ENCODE assay signal across 25 cellular contexts in genomic region chr2:128234613-128235012, GRCh38.
"Had no signal": no experiment of that assay in that cellular context is flagged by ENCODE, and none has a peak within 500 bp of the region (broad histone marks: within the 10 kb centered on the region; RNA-seq: fewer than 3 reads in every experiment).

No MANE protein-coding gene starts in this region.

- H3K9ac ChIP-seq: parathyroid adenoma had no signal

- H3K27me3 ChIP-seq: brain microvascular endothelial cell, dorsolateral prefrontal cortex, upper lobe of left lung had no signal

- H3K36me3 ChIP-seq: brain microvascular endothelial cell, left ventricle myocardium inferior, neutrophil, upper lobe of left lung had no signal

- H3K36me3 Mint-ChIP-seq: activated CD8-positive, alpha-beta memory T cell treated with anti-CD3 and anti-CD28 coated beads, Interleukin-2, amount 10 ng/mL, durations not matched to agents 7 days and 5 days; activated naive CD8-positive, alpha-beta T cell treated with anti-CD3 and anti-CD28 coated beads, Interleukin-2, amount 10 ng/mL, durations not matched to agents 7 days and 5 days; naive B cell had no signal

- DNase-seq: activated CD4-positive, alpha-beta memory T cell treated with anti-CD3 and anti-CD28 coated beads, Interleukin-2, amount 10 ng/mL, durations not matched to agents 7 days and 5 days; activated CD4-positive, alpha-beta T cell treated with anti-CD3 and anti-CD28 coated beads for 48 hours; activated CD4-positive, CD25-positive, alpha-beta regulatory T cell; activated CD8-positive, alpha-beta memory T cell treated with anti-CD3 and anti-CD28 coated beads, Interleukin-2, amount 10 ng/mL, durations not matched to agents 7 days and 5 days; activated naive CD4-positive, alpha-beta T cell treated with Interleukin-2 at 50 U/mL for 16 hours; activated naive CD8-positive, alpha-beta T cell treated with anti-CD3 and anti-CD28 coated beads, Interleukin-2, amount 10 ng/mL, durations not matched to agents 7 days and 5 days; activated T-cell treated with anti-CD3 and anti-CD28 coated beads, Interleukin-2, amount 50 U/mL, for 1 hour; anterior cingulate cortex; brain microvascular endothelial cell; central memory CD4-positive, alpha-beta T cell; foreskin melanocyte; kidney; left ventricle myocardium inferior; mammary epithelial cell; naive B cell; stimulated activated CD4-positive, alpha-beta T cell treated with anti-CD3 and anti-CD28 coated beads, Interleukin-4, amount 100 ng/mL, for 1 hour; stimulated activated naive CD8-positive, alpha-beta T cell treated with anti-CD3 and anti-CD28 coated beads, Interleukin-15, amount 100 ng/mL, for 72 hours; T1000; upper lobe of left lung had no signal

- H3K4me3 ChIP-seq: left ventricle myocardium inferior, smooth muscle cell, upper lobe of left lung had no signal

- H3K27ac ChIP-seq: brain microvascular endothelial cell, epithelial cell of prostate, left ventricle myocardium inferior, neutrophil, parathyroid adenoma, upper lobe of left lung had no signal

- H3K4me1 ChIP-seq: parathyroid adenoma had no signal

- H3K27ac Mint-ChIP-seq: activated CD4-positive, alpha-beta memory T cell treated with anti-CD3 and anti-CD28 coated beads, Interleukin-2, amount 10 ng/mL, durations not matched to agents 7 days and 5 days; activated CD8-positive, alpha-beta memory T cell treated with anti-CD3 and anti-CD28 coated beads, Interleukin-2, amount 10 ng/mL, durations not matched to agents 7 days and 5 days; activated naive CD8-positive, alpha-beta T cell treated with anti-CD3 and anti-CD28 coated beads, Interleukin-2, amount 10 ng/mL, durations not matched to agents 7 days and 5 days; activated T-helper 17 cell treated with anti-CD3 and anti-CD28 coated beads, Interleukin-2, amount 50 U/mL, for 72 hours; naive B cell; stimulated activated naive CD8-positive, alpha-beta T cell treated with anti-CD3 and anti-CD28 coated beads, Interleukin-15, amount 100 ng/mL, for 72 hours had no signal

- H3K27me3 Mint-ChIP-seq: naive B cell had no signal

- H3K9me3 Mint-ChIP-seq: activated CD4-positive, alpha-beta memory T cell treated with anti-CD3 and anti-CD28 coated beads, Interleukin-2, amount 10 ng/mL, durations not matched to agents 7 days and 5 days; activated naive CD8-positive, alpha-beta T cell treated with anti-CD3 and anti-CD28 coated beads, Interleukin-2, amount 10 ng/mL, durations not matched to agents 7 days and 5 days; activated T-helper 17 cell treated with anti-CD3 and anti-CD28 coated beads, Interleukin-2, amount 50 U/mL, for 72 hours; naive B cell; stimulated activated naive CD8-positive, alpha-beta T cell treated with anti-CD3 and anti-CD28 coated beads, Interleukin-15, amount 100 ng/mL, for 72 hours had no signal

- H3K9me3 ChIP-seq: left ventricle myocardium inferior, neutrophil, upper lobe of left lung had no signal

- H3K4me1 Mint-ChIP-seq: activated T-helper 17 cell treated with anti-CD3 and anti-CD28 coated beads, Interleukin-2, amount 50 U/mL, for 72 hours had no signal
